In the genomic region with DNA sequence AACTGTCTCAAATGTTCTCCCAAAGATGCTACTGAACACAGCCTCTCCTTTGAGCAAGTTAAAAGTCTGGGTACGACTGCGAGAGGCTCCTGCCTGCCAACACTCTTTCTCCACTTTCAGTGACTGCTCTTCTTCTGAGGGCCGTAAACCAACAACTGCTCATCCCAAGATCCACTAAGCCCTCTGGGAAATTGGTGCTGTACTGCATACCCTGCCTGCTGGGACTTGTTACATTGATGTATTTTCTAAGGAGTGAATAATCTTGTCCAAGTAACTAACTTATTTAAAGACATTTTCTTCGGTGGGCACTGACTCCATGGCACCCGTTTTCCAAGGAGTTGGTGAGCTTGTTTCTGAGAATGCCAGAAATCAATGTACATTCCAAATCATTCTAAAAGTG, we compare ENCODE assay signal across 29 cellular contexts.
"Had no signal": no experiment of that assay in that cellular context is flagged by ENCODE, and none has a peak within 500 bp of the region (broad histone marks: within the 10 kb centered on the region; RNA-seq: fewer than 3 reads in every experiment).

No MANE protein-coding gene starts in this region.

- H3K27ac Mint-ChIP-seq: immature natural killer cell; naive thymus-derived CD8-positive, alpha-beta T cell; nephron; progenitor cell of endocrine pancreas; stimulated activated memory B cell treated with anti-CD40 and anti-IgM and Interleukin-4, amounts not matched to agents 10 μg/mL and 1 μg/mL and 100 μg/mL, for 72 hours had no signal

- H3K36me3 ChIP-seq: left lung, lower lobe of right lung, ovary, right atrium auricular region, right lobe of liver, stomach, thyroid gland, transverse colon, upper lobe of left lung, vagina had no signal

- ATAC-seq: left colon; left lung; lower lobe of right lung; mucosa of descending colon; naive thymus-derived CD8-positive, alpha-beta T cell; right lobe of liver; stimulated activated memory B cell treated with anti-CD40 and anti-IgM and Interleukin-4, amounts not matched to agents 10 μg/mL and 1 μg/mL and 100 μg/mL, for 72 hours; stimulated activated naive CD8-positive, alpha-beta T cell treated with anti-CD3 and anti-CD28 coated beads, Interleukin-15, Interleukin-2, amounts not matched to agents 100 U/mL and 50 U/mL, for 24 hours had no signal

- DNase-seq: hypothalamus; immature natural killer cell; kidney; left colon; left lung; lower lobe of right lung; mammary epithelial cell; midbrain; mucosa of descending colon; naive thymus-derived CD8-positive, alpha-beta T cell; ovary; right lobe of liver; stimulated activated CD4-positive, alpha-beta T cell treated with anti-CD3 and anti-CD28 coated beads, Interleukin-1b, Interleukin-23, amount 100 ng/mL, for 48 hours; stimulated activated CD4-positive, alpha-beta T cell treated with anti-CD3 and anti-CD28 coated beads, Interleukin-2, amount 100 ng/mL, for 48 hours; stimulated activated CD4-positive, alpha-beta T cell treated with anti-CD3 and anti-CD28 coated beads, Interleukin-4, amount 100 ng/mL, for 4 hours; stimulated activated CD8-positive, alpha-beta memory T cell treated with anti-CD3 and anti-CD28 coated beads, Interleukin-4, amount 100 ng/mL, for 48 hours; stimulated activated naive CD8-positive, alpha-beta T cell treated with anti-CD3 and anti-CD28 coated beads, Interleukin-15, Interleukin-2, amounts not matched to agents 100 U/mL and 50 U/mL, for 24 hours; stomach; testis; thyroid gland; transverse colon; upper lobe of left lung had no signal

- H3K9me3 Mint-ChIP-seq: immature natural killer cell; naive thymus-derived CD8-positive, alpha-beta T cell; nephron; neural crest cell; stimulated activated memory B cell treated with anti-CD40 and anti-IgM and Interleukin-4, amounts not matched to agents 10 μg/mL and 1 μg/mL and 100 μg/mL, for 72 hours had no signal

- H3K27me3 Mint-ChIP-seq: stimulated activated memory B cell treated with anti-CD40 and anti-IgM and Interleukin-4, amounts not matched to agents 10 μg/mL and 1 μg/mL and 100 μg/mL, for 72 hours had no signal

- H3K9me3 ChIP-seq: left lung, lower lobe of right lung, mucosa of descending colon, ovary, right atrium auricular region, right lobe of liver, stomach, testis, thyroid gland, transverse colon, upper lobe of left lung, vagina had no signal

- H3K27ac ChIP-seq: left lung, lower lobe of right lung, ovary, right atrium auricular region, right lobe of liver, stomach, testis, thyroid gland, transverse colon, upper lobe of left lung, vagina had no signal

- H3K4me1 ChIP-seq: left lung, lower lobe of right lung, right atrium auricular region, right lobe of liver, stomach, thyroid gland, transverse colon, upper lobe of left lung, vagina had no signal

- H3K4me3 ChIP-seq: left lung, lower lobe of right lung, mucosa of descending colon, ovary, right atrium auricular region, right lobe of liver, smooth muscle cell, stomach, testis, thyroid gland, transverse colon, upper lobe of left lung, vagina had no signal

- H3K4me3 Mint-ChIP-seq: immature natural killer cell; naive thymus-derived CD8-positive, alpha-beta T cell; nephron; neural crest cell; stimulated activated memory B cell treated with anti-CD40 and anti-IgM and Interleukin-4, amounts not matched to agents 10 μg/mL and 1 μg/mL and 100 μg/mL, for 72 hours had no signal

- H3K4me2 ChIP-seq: smooth muscle cell had no signal

- H3K27me3 ChIP-seq: ovary, right atrium auricular region, right lobe of liver, testis, thyroid gland, upper lobe of left lung, vagina had no signal

- H3K36me3 Mint-ChIP-seq: immature natural killer cell; naive thymus-derived CD8-positive, alpha-beta T cell; stimulated activated memory B cell treated with anti-CD40 and anti-IgM and Interleukin-4, amounts not matched to agents 10 μg/mL and 1 μg/mL and 100 μg/mL, for 72 hours had no signal
